ENCODE assay signal across 26 cellular contexts in genomic region chr1:7393141-7393540, GRCh38.
A peak's percentile ranks its signal among the peaks of the same experiment; 100 is the strongest.
DNase-seq lines count a peak whose midpoint lies in the region; ATAC-seq, FAIRE-seq and TF ChIP-seq lines count a peak whose summit lies in the region.
"Had no signal": no experiment of that assay in that cellular context is flagged by ENCODE, and none has a peak within 500 bp of the region (broad histone marks: within the 10 kb centered on the region; RNA-seq: fewer than 3 reads in every experiment).

No MANE protein-coding gene starts in this region.

- H3K36me3 ChIP-seq in astrocyte (ENCODE audit: insufficient read depth, low read length) (no peaks in the 10 kb centered on the region), fibroblast of lung (ENCODE audit: control insufficient read depth, insufficient read depth, low read length) (no peaks in the 10 kb centered on the region), prostate gland (no peaks in the 10 kb centered on the region), hepatocyte (replicated peaks; ENCODE audit: insufficient read depth, low read depth) (no peaks in the 10 kb centered on the region)

- H2AFZ ChIP-seq in astrocyte (ENCODE audit: low read depth, low read length) (no peak overlapping the region), fibroblast of lung (ENCODE audit: low read length) (no peak overlapping the region), hepatocyte (no peak overlapping the region)

- H3K9me3 ChIP-seq in astrocyte (ENCODE audit: insufficient read depth, low read depth, low read length): no peaks in the 10 kb centered on the region
- no peaks in the 10 kb centered on the region for H3K9me3 ChIP-seq in fibroblast of lung (ENCODE audit: control insufficient read depth, insufficient read depth, low read depth, low read length)
- H3K9me3 ChIP-seq in prostate gland: no peaks in the 10 kb centered on the region
- no peaks in the 10 kb centered on the region for H3K9me3 ChIP-seq in hepatocyte (ENCODE audit: low read depth)

- TF ChIP-seq CTCF in astrocyte (IDR thresholded peaks at IDR 0.05; ENCODE audit: insufficient read depth, low read depth, low read length) (no peak), fibroblast of lung (conservative IDR thresholded peaks at IDR 0.05 in 1 of 2, IDR thresholded peaks at IDR 0.05 in 1 of 2; ENCODE audit: low read depth in 1 of 2, low read length in 2 of 2) (no peak), prostate gland (IDR thresholded peaks at IDR 0.05) (no peak), hepatocyte (IDR thresholded peaks at IDR 0.05; ENCODE audit: poor library complexity) (no peak)

- no peak overlapping the region for H3K9ac ChIP-seq in astrocyte (ENCODE audit: low read length)
- H3K9ac ChIP-seq in fibroblast of lung (ENCODE audit: insufficient read depth, low read length): no peak overlapping the region

- intact Hi-C loops in prostate gland (cut with DNase I): no loop called here

- H3K9me3 Mint-ChIP-seq in astrocyte (ENCODE audit: unreplicated experiment): peaks cover 16% of the 10 kb centered on the region
- H3K9me3 Mint-ChIP-seq in stimulated activated memory B cell treated with anti-CD40 and anti-IgM and Interleukin-4, amounts not matched to agents 10 μg/mL and 1 μg/mL and 100 μg/mL, for 72 hours: peaks cover 10% of the 10 kb centered on the region

- no peak for ATAC-seq in stimulated activated memory B cell treated with anti-CD40 and anti-IgM and Interleukin-4, amounts not matched to agents 10 μg/mL and 1 μg/mL and 100 μg/mL, for 72 hours
- ATAC-seq: Panc1, SK-N-SH treated with all-trans-retinoic acid at 6 μM for 48 hours had no signal

- no peaks in the 10 kb centered on the region for H3K36me3 Mint-ChIP-seq in astrocyte (ENCODE audit: low read depth, unreplicated experiment)
- H3K36me3 Mint-ChIP-seq in stimulated activated memory B cell treated with anti-CD40 and anti-IgM and Interleukin-4, amounts not matched to agents 10 μg/mL and 1 μg/mL and 100 μg/mL, for 72 hours: no peaks in the 10 kb centered on the region
- H3K36me3 Mint-ChIP-seq: CD8-positive, alpha-beta memory T cell had no signal

- no peaks in the 10 kb centered on the region for H4K20me1 ChIP-seq in astrocyte (ENCODE audit: insufficient read depth, low read length)
- H4K20me1 ChIP-seq in fibroblast of lung (ENCODE audit: control insufficient read depth, extremely low read depth, insufficient read depth, low read length): no peaks in the 10 kb centered on the region
- H4K20me1 ChIP-seq in hepatocyte (ENCODE audit: insufficient read depth, poor library complexity, severe bottlenecking): no peaks in the 10 kb centered on the region

- H3K27ac ChIP-seq in astrocyte (ENCODE audit: low read depth, low read length) (no peak overlapping the region), fibroblast of lung (ENCODE audit: insufficient read depth, low read length) (no peak overlapping the region), prostate gland (no peak overlapping the region), hepatocyte (no peak overlapping the region)
- H3K27ac ChIP-seq: C4-2B had no signal

- no peak for FAIRE-seq in astrocyte (lab: Jason Lieb, UNC)

- H3K79me2 ChIP-seq in astrocyte (ENCODE audit: insufficient read depth, low read length): no peaks in the 10 kb centered on the region
- H3K79me2 ChIP-seq in fibroblast of lung (ENCODE audit: control insufficient read depth, insufficient read depth, low read length): no peaks in the 10 kb centered on the region
- no peaks in the 10 kb centered on the region for H3K79me2 ChIP-seq in hepatocyte

- no peak overlapping the region for H3K4me3 Mint-ChIP-seq in astrocyte (ENCODE audit: unreplicated experiment)
- H3K4me3 Mint-ChIP-seq in stimulated activated memory B cell treated with anti-CD40 and anti-IgM and Interleukin-4, amounts not matched to agents 10 μg/mL and 1 μg/mL and 100 μg/mL, for 72 hours: no peak overlapping the region
- H3K4me3 Mint-ChIP-seq: CD8-positive, alpha-beta memory T cell; HFFc6 had no signal

- H3K4me1 ChIP-seq in astrocyte (ENCODE audit: insufficient read depth, low read length) (peaks cover 20% of the 10 kb centered on the region), fibroblast of lung (ENCODE audit: control insufficient read depth, extremely low read depth, insufficient read depth, low read length) (peaks cover 9% of the 10 kb centered on the region), prostate gland (replicated peaks) (no peaks in the 10 kb centered on the region), hepatocyte (ENCODE audit: insufficient read depth) (peaks cover 11% of the 10 kb centered on the region)

- H3K4me3 ChIP-seq in astrocyte (ENCODE audit: insufficient read depth, low read depth, low read length) (no peak overlapping the region), fibroblast of lung (replicated peaks in 1 of 4; ENCODE audit: control extremely low read depth in 1 of 4, insufficient read depth in 1 of 4, low read depth in 3 of 4, low read length in 4 of 4) (no peak overlapping the region), prostate gland (no peak overlapping the region), hepatocyte (no peak overlapping the region)

- DNase-seq in EL: peak; percentile 18
- DNase-seq in astrocyte (ENCODE audit: low read depth): peak; percentile 32
- DNase-seq in fibroblast of lung (ENCODE audit: low read depth in 2 of 2): peak; percentile 15 to 47
- peak; percentile 0 for DNase-seq in prostate gland (ENCODE audit: low spot score)
- no peak for DNase-seq in hepatocyte (ENCODE audit: low spot score)
- DNase-seq in HPDE6-E6E7 (ENCODE audit: extremely low spot score): no peak
- DNase-seq in NCI-H1048 (lab: John Stamatoyannopoulos, UW): no peak
- DNase-seq: AML-193; Calu3; CD8-positive, alpha-beta memory T cell; DMS153; GF-D8; H7; HFFc6; Kasumi-1; MM.1S; NCI-H1092; NCI-H1436; NCI-H2029; NCI-H2227 treated with DMSO at 0.1 percent for 48 hours; NCI-H510A; SIG-M5 had no signal

- H3K27me3 Mint-ChIP-seq in astrocyte (ENCODE audit: low read depth, unreplicated experiment): no peaks in the 10 kb centered on the region
- H3K27me3 Mint-ChIP-seq in stimulated activated memory B cell treated with anti-CD40 and anti-IgM and Interleukin-4, amounts not matched to agents 10 μg/mL and 1 μg/mL and 100 μg/mL, for 72 hours: peaks cover 8% of the 10 kb centered on the region

- 84% methylated on average over 1 of the region's 1 CpG for WGBS in prostate gland
- WGBS in hepatocyte (ENCODE audit: low lambda C conversion rate, missing lambda C conversion rate): 79% methylated on average over 1 of the region's 1 CpG

- peaks cover 13% of the 10 kb centered on the region for H3K4me1 Mint-ChIP-seq in astrocyte (ENCODE audit: low read depth, unreplicated experiment)
- no peaks in the 10 kb centered on the region for H3K4me1 Mint-ChIP-seq in stimulated activated memory B cell treated with anti-CD40 and anti-IgM and Interleukin-4, amounts not matched to agents 10 μg/mL and 1 μg/mL and 100 μg/mL, for 72 hours
- H3K4me1 Mint-ChIP-seq: CD8-positive, alpha-beta memory T cell had no signal

- no peaks in the 10 kb centered on the region for H3K9me2 ChIP-seq in hepatocyte (replicated peaks; ENCODE audit: insufficient read depth)

- H3K27me3 ChIP-seq in astrocyte (ENCODE audit: insufficient read depth, low read length) (no peaks in the 10 kb centered on the region), fibroblast of lung (ENCODE audit: control insufficient read depth, insufficient read depth, low read length) (no peaks in the 10 kb centered on the region), prostate gland (replicated peaks; ENCODE audit: insufficient read depth) (no peaks in the 10 kb centered on the region), hepatocyte (no peaks in the 10 kb centered on the region)

- H3K4me2 ChIP-seq in astrocyte (ENCODE audit: low read length): no peak overlapping the region
- no peak overlapping the region for H3K4me2 ChIP-seq in fibroblast of lung (ENCODE audit: extremely low read depth, insufficient read depth, low read length)
- H3K4me2 ChIP-seq in hepatocyte: no peak overlapping the region

- H3K27ac Mint-ChIP-seq in astrocyte (ENCODE audit: unreplicated experiment): no peak overlapping the region
- no peak overlapping the region for H3K27ac Mint-ChIP-seq in stimulated activated memory B cell treated with anti-CD40 and anti-IgM and Interleukin-4, amounts not matched to agents 10 μg/mL and 1 μg/mL and 100 μg/mL, for 72 hours
- H3K27ac Mint-ChIP-seq: CD8-positive, alpha-beta memory T cell; HFFc6 had no signal

- no peak for TF ChIP-seq POLR2A in prostate gland (IDR thresholded peaks at IDR 0.05)

Comparison
In these comparisons a context has a peak if more than half of its experiments do, and no peak if none do; other contexts are left out.
1. DNase-seq: peak in EL (single experiment), astrocyte (single experiment), fibroblast of lung (2 of 2) and prostate gland (single experiment); none in hepatocyte (single experiment), HPDE6-E6E7 (single experiment) and NCI-H1048 (single experiment).